In the genomic region with DNA sequence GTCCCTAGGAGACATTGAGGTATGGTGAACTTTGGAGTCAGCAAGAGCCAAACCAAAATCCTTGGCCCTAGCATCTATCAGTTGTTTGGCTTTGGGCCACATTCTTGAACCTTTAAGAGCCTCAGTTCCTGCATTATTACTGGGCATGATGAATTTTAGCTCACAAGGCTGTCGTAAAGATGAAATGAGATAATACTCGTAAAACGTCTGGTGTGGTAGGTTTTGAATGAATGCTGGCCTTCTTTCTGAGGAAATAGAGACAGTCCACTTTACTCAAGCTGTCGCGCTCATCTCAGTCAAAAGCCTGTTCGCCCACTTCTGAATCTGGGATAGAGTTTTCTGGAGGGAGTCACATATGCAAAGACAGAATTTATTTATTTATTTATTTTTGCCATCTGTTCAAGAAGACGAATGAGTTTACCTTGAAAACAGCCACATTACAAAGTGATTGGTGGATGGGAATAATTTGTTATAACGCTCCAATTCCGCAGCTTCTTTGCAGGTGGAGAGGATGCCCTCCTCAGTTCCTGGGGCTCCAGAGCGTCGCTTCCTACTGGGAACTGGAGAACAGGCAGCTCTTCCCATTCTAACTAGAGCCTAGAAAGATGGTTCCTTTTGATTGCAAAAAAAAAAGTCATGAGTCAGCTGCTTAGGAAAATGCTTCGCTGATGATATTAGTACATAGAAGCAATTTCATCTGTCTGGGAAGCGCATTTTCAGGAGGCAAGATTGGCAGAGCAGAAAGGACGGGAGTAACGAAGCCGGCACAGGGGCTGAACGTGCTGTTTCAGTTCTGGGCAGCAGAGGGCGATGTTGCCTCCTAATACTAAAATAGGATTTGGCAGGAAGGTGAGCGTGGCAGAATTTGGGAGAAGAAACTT, we compare ENCODE assay signal across 8 cellular contexts. TPM values are rescaled to one million over a fixed set of nuclear protein-coding genes. Genes with fewer than 3 reads are reported as not detected.
DNase-seq lines count a peak whose midpoint lies in the region; ATAC-seq and TF ChIP-seq lines count a peak whose summit lies in the region.

No MANE protein-coding gene starts in this region.

- TF ChIP-seq CTCF in psoas muscle (IDR thresholded peaks at IDR 0.05): peak; percentile 81

- peak overlapping the region; percentile 26 for H3K4me3 ChIP-seq in psoas muscle

- H3K27me3 ChIP-seq in psoas muscle (ENCODE audit: insufficient read depth in 3 of 3, low read length in 2 of 3): peaks cover 0 to 4% (median 0%) of the 10 kb centered on the region in 3 donors

- no peaks in the 10 kb centered on the region for H3K4me1 ChIP-seq in psoas muscle

- H3K9me3 ChIP-seq in psoas muscle: no peaks in the 10 kb centered on the region

- 37 to 39% (median 39%) methylated on average over 19 of the region's 19 CpGs for WGBS in psoas muscle, 3 donors

- peak; percentile 87 for ATAC-seq in GM19043 (IDR thresholded peaks at IDR 0.05; ENCODE audit: low read depth, unreplicated experiment)
- ATAC-seq in left cardiac atrium: peak in 1 of 2 donors; percentile 72
- peak; percentile 41 to 85 (median 65) for ATAC-seq in psoas muscle
- ATAC-seq in HG03135 (IDR thresholded peaks at IDR 0.05; ENCODE audit: unreplicated experiment): no peak

- intact Hi-C loops in left cardiac atrium (cut with DNase I) (loop anchor here (5.0 to 10.0 kb wide), 5 partner anchors 148 to 1878 kb away; no protein-coding TSS in a partner anchor), psoas muscle (cut with DNase I) (loop anchor here (5.0 to 10.0 kb wide), 4 partner anchors 151 to 1878 kb away; no protein-coding TSS in a partner anchor)

- no peak overlapping the region for H3K27ac ChIP-seq in psoas muscle

- DNase-seq in AG20443 (ENCODE audit: low spot score): peak; percentile 84
- peak; percentile 38 for DNase-seq in LHCN-M2 (ENCODE audit: low read depth)
- DNase-seq in RKO (ENCODE audit: low spot score): peak; percentile 42
- DNase-seq in activated naive CD8-positive, alpha-beta T cell treated with anti-CD3 and anti-CD28 coated beads, Interleukin-2, amount 50 U/mL, for 16 hours (ENCODE audit: low read depth, low spot score): peak; percentile 9
- peak; percentile 67 for DNase-seq in left cardiac atrium
- peak; percentile 54 to 75 for DNase-seq in psoas muscle

- H3K36me3 ChIP-seq in psoas muscle (ENCODE audit: insufficient read depth in 1 of 2, low read depth in 1 of 2): no peaks in the 10 kb centered on the region

RNA-seq across cellular contexts. Expression of gene CYP2J2, which starts 49.9 kb away (rescaled TPM):
- 0.11 and 0.45 TPM in 2 replicates for total RNA-seq in LHCN-M2 (2014; rRNA removed)
- 0.10 TPM for polyA plus RNA-seq in LHCN-M2 (2012)
- 100 to 1,000 TPM in 1 of 2 donors, 10 to 100 TPM in 1; 63.9 to 116 TPM for total RNA-seq in left cardiac atrium
- 10 to 100 TPM in 2 of 4 donors, 1 to 10 TPM in 2; 3.5 to 55.7 (median 15.0) TPM for total RNA-seq in psoas muscle
- 1 to 10 TPM; 1.4 to 3.9 (median 2.4) TPM for polyA plus RNA-seq in psoas muscle

Comparison
In these comparisons a context has a peak if more than half of its experiments do, and no peak if none do; other contexts are left out.
1. DNase-seq: peak in every context shown above with its lines; median percentile 84 in AG20443; 67 in left cardiac atrium; 64 in psoas muscle; 42 in RKO; 38 in LHCN-M2; 9 in activated naive CD8-positive, alpha-beta T cell treated with anti-CD3 and anti-CD28 coated beads, Interleukin-2, amount 50 U/mL, for 16 hours.